9 cellular contexts compared by ENCODE assay signal in the genomic region with DNA sequence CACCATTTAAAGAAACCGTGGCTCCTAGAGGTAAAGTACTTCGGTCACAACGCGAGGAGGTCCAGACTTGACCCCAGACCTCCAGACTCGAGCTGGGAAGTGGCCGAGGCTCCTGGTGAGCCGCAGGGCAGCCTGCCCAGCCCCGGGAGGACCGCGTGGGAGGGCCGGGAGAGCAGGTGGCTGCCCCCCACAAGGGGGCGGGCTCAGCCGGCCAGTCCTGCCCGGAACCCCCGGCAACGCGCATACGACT.
A peak's percentile ranks its signal among the peaks of the same experiment; 100 is the strongest.
DNase-seq lines count a peak whose midpoint lies in the region; ATAC-seq lines count a peak whose summit lies in the region.
"Had no signal": no experiment of that assay in that cellular context is flagged by ENCODE, and none has a peak within 500 bp of the region (broad histone marks: within the 10 kb centered on the region; RNA-seq: fewer than 3 reads in every experiment).

Gene SLC27A2 (plus strand): TSS at position 214 of the 250 bp plus-strand sequence. CDS start 232 bp downstream, outside the sequence.

- no peaks in the 10 kb centered on the region for H3K9me3 Mint-ChIP-seq in dendritic cell treated with granulocyte-macrophage colony-stimulating factor and Interleukin-4, amounts not matched to agents 40 ng/mL and 50 ng/mL, for 4 days

- peaks cover 34% of the 10 kb centered on the region for H3K27me3 Mint-ChIP-seq in dendritic cell treated with granulocyte-macrophage colony-stimulating factor and Interleukin-4, amounts not matched to agents 40 ng/mL and 50 ng/mL, for 4 days

- ATAC-seq in HG02610 (IDR thresholded peaks at IDR 0.05; ENCODE audit: unreplicated experiment): peak; percentile 59

- peak within 1 kb of the TSS; percentile 79 to 85 for H3K4me3 ChIP-seq in mucosa of rectum (ENCODE audit: low read length in 2 of 2)

- peak within 1 kb of the TSS; percentile 9 to 34 for H3K27ac ChIP-seq in mucosa of rectum (ENCODE audit: low read depth in 2 of 2, low read length in 2 of 2)

- no peaks in the 10 kb centered on the region for H3K9me3 ChIP-seq in mucosa of rectum (ENCODE audit: control insufficient read depth in 2 of 2, low read length in 2 of 2)

- no peak within 1 kb of the TSS for H3K27ac Mint-ChIP-seq in dendritic cell treated with granulocyte-macrophage colony-stimulating factor and Interleukin-4, amounts not matched to agents 40 ng/mL and 50 ng/mL, for 4 days

- intact Hi-C loops in dendritic cell treated with granulocyte-macrophage colony-stimulating factor and Interleukin-4, amounts not matched to agents 40 ng/mL and 50 ng/mL, for 4 days (cut with micrococcal nuclease): no loop called here

- H3K36me3 ChIP-seq in mucosa of rectum (ENCODE audit: control insufficient read depth in 2 of 2, insufficient read depth in 2 of 2, low read length in 2 of 2): no peaks in the 10 kb centered on the region

- peaks cover 5 to 8% of the 10 kb centered on the region in 2 donors for H3K4me1 ChIP-seq in mucosa of rectum (ENCODE audit: control insufficient read depth in 2 of 2, insufficient read depth in 2 of 2, low read length in 2 of 2)

- H3K36me3 Mint-ChIP-seq in dendritic cell treated with granulocyte-macrophage colony-stimulating factor and Interleukin-4, amounts not matched to agents 40 ng/mL and 50 ng/mL, for 4 days (ENCODE audit: low read depth): no peaks in the 10 kb centered on the region

- peak within 1 kb of the TSS; percentile 60 to 77 for H3K9ac ChIP-seq in mucosa of rectum (ENCODE audit: low read depth in 1 of 2, low read length in 2 of 2)

- H3K4me1 Mint-ChIP-seq in dendritic cell treated with granulocyte-macrophage colony-stimulating factor and Interleukin-4, amounts not matched to agents 40 ng/mL and 50 ng/mL, for 4 days (ENCODE audit: low read depth): peaks cover 20% of the 10 kb centered on the region

- DNase-seq in NCI-H345 (lab: John Stamatoyannopoulos, UW) (peak; percentile 61), NCI-H345 treated with DMSO at 0.1 percent for 48 hours (lab: John Stamatoyannopoulos, UW; ENCODE audit: unreplicated experiment) (no peak), NCI-H774 (lab: John Stamatoyannopoulos, UW) (peak; percentile 54)
- no peak for DNase-seq in stimulated activated CD4-positive, alpha-beta T cell treated with anti-CD3 and anti-CD28 coated beads, Interleukin-4, amount 100 ng/mL, for 1 hour
- DNase-seq in central memory CD4-positive, alpha-beta T cell: no peak
- DNase-seq: DND-41 had no signal

- H3K27me3 ChIP-seq in mucosa of rectum (ENCODE audit: control insufficient read depth in 2 of 2, insufficient read depth in 2 of 2, low read length in 2 of 2): peaks cover 4 to 5% of the 10 kb centered on the region in 2 donors

- H3K4me3 Mint-ChIP-seq in dendritic cell treated with granulocyte-macrophage colony-stimulating factor and Interleukin-4, amounts not matched to agents 40 ng/mL and 50 ng/mL, for 4 days: peak within 1 kb of the TSS; percentile 81

Comparison
In these comparisons a context has a peak if more than half of its experiments do, and no peak if none do; other contexts are left out.
1. DNase-seq: peak in NCI-H345 (single experiment) and NCI-H774 (single experiment); none in NCI-H345 treated with DMSO at 0.1 percent for 48 hours (single experiment), stimulated activated CD4-positive, alpha-beta T cell treated with anti-CD3 and anti-CD28 coated beads, Interleukin-4, amount 100 ng/mL, for 1 hour (single experiment) and central memory CD4-positive, alpha-beta T cell (single experiment).